Comparison of ENCODE assay signal across 1 cellular context in genomic region chr9:89350988-89351557, GRCh38.
TF ChIP-seq lines count a peak whose summit lies in the region.

No MANE protein-coding gene starts in this region.

TF ChIP-seq in HepG2, 621 proteins besides CTCF, POLR2A, EP300 and RAD21 (continued from another document and continues in another):
- TF ChIP-seq ATF3 (CRISPR knock-in tag; IDR thresholded peaks at IDR 0.05) (0 out of 2 replicates have a peak, but pooled peaks have one; percentile 13), ZNF674 (CRISPR knock-in tag; IDR thresholded peaks at IDR 0.05; ENCODE audit: low read depth) (no peak), SP1 (IDR thresholded peaks at IDR 0.05) (no peak), SP1 (CRISPR knock-in tag; IDR thresholded peaks at IDR 0.05) (0 out of 2 replicates have a peak, but pooled peaks have one; percentile 13), SIX1 (CRISPR knock-in tag; IDR thresholded peaks at IDR 0.05; ENCODE audit: borderline replicate concordance) (peak; percentile 94; the same call in 1 of the 2 replicates), KDM5B (CRISPR knock-in tag; IDR thresholded peaks at IDR 0.05; ENCODE audit: borderline replicate concordance) (no peak), SIX4 (CRISPR knock-in tag; IDR thresholded peaks at IDR 0.05) (peak; percentile 88), ZNF616 (CRISPR knock-in tag; IDR thresholded peaks at IDR 0.05; ENCODE audit: low read depth) (no peak), MAZ (IDR thresholded peaks at IDR 0.05; ENCODE audit: borderline replicate concordance, low read depth, low read length) (no peak), MAZ (CRISPR knock-in tag; IDR thresholded peaks at IDR 0.05; ENCODE audit: low read depth) (peak; percentile 56; the same call in 1 of the 2 replicates), ZNF282 (IDR thresholded peaks at IDR 0.05; ENCODE audit: partially characterized antibody) (no peak), NKX3-1 (CRISPR knock-in tag; IDR thresholded peaks at IDR 0.05) (no peak), NBN (conservative IDR thresholded peaks at IDR 0.05) (no peak), SRF (IDR thresholded peaks at IDR 0.05; ENCODE audit: low read depth, low read length) (no peak), ZNF343 (CRISPR knock-in tag; IDR thresholded peaks at IDR 0.05) (no peak), RBM39 (IDR thresholded peaks at IDR 0.05; ENCODE audit: low read depth, low read length, poor library complexity, severe bottlenecking) (no peak), TP53 (CRISPR knock-in tag; conservative IDR thresholded peaks at IDR 0.05) (no peak), KMT2A (CRISPR knock-in tag; IDR thresholded peaks at IDR 0.05) (no peak), ZNF562 (CRISPR knock-in tag; IDR thresholded peaks at IDR 0.05; ENCODE audit: borderline replicate concordance) (no peak), ZNF44 (CRISPR knock-in tag; IDR thresholded peaks at IDR 0.05) (no peak), ZNF761 (CRISPR knock-in tag; conservative IDR thresholded peaks at IDR 0.05) (no peak), FOXC1 (CRISPR knock-in tag; IDR thresholded peaks at IDR 0.05; ENCODE audit: borderline replicate concordance) (peak; percentile 79), ZNF530 (CRISPR knock-in tag; IDR thresholded peaks at IDR 0.05; ENCODE audit: low read depth) (no peak), ZNF224 (CRISPR knock-in tag; IDR thresholded peaks at IDR 0.05) (no peak), MYPOP (CRISPR knock-in tag; IDR thresholded peaks at IDR 0.05) (peak; percentile 51; the same call in 1 of the 2 replicates), ZNF496 (CRISPR knock-in tag; IDR thresholded peaks at IDR 0.05; ENCODE audit: insufficient replicate concordance) (no peak), RAD51 (IDR thresholded peaks at IDR 0.05; ENCODE audit: borderline replicate concordance) (no peak), ZSCAN22 (CRISPR knock-in tag; IDR thresholded peaks at IDR 0.05) (no peak), GFI1 (CRISPR knock-in tag; IDR thresholded peaks at IDR 0.05; ENCODE audit: borderline replicate concordance) (peak; percentile 43; the same call in 1 of the 2 replicates), ZNF83 (CRISPR knock-in tag; IDR thresholded peaks at IDR 0.05; ENCODE audit: borderline replicate concordance) (no peak), ZNF792 (CRISPR knock-in tag; IDR thresholded peaks at IDR 0.05) (peak; percentile 56; the same call in 1 of the 2 replicates), ATF2 (CRISPR knock-in tag; IDR thresholded peaks at IDR 0.05) (peak; percentile 79; the same call in 1 of the 2 replicates), ZNF879 (CRISPR knock-in tag; IDR thresholded peaks at IDR 0.05) (no peak), NRL (CRISPR knock-in tag; IDR thresholded peaks at IDR 0.05; ENCODE audit: borderline replicate concordance) (no peak), CREM (IDR thresholded peaks at IDR 0.05) (peak; percentile 70), CREM (CRISPR knock-in tag; IDR thresholded peaks at IDR 0.05) (no peak), ZBTB14 (CRISPR knock-in tag; IDR thresholded peaks at IDR 0.05) (no peak), SPEN (CRISPR knock-in tag; IDR thresholded peaks at IDR 0.05; ENCODE audit: low read depth) (0 out of 2 replicates have a peak, but pooled peaks have one; percentile 58), REL (CRISPR knock-in tag; conservative IDR thresholded peaks at IDR 0.05) (no peak), ZNF749 (CRISPR knock-in tag; IDR thresholded peaks at IDR 0.05; ENCODE audit: borderline replicate concordance) (no peak), GABPA (IDR thresholded peaks at IDR 0.05; ENCODE audit: low read depth, low read length) (no peak), GABPA (CRISPR knock-in tag; IDR thresholded peaks at IDR 0.05; ENCODE audit: low read depth) (peak; percentile 37), KAT2B (IDR thresholded peaks at IDR 0.05; ENCODE audit: borderline replicate concordance, low read depth, low read length) (no peak), ZBTB7B (CRISPR knock-in tag; IDR thresholded peaks at IDR 0.05) (no peak)
- TF ChIP-seq, protein P1, sequence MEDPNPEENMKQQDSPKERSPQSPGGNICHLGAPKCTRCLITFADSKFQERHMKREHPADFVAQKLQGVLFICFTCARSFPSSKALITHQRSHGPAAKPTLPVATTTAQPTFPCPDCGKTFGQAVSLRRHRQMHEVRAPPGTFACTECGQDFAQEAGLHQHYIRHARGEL (CRISPR knock-in tag; IDR thresholded peaks at IDR 0.05), result no peak
- TF ChIP-seq, protein P2, sequence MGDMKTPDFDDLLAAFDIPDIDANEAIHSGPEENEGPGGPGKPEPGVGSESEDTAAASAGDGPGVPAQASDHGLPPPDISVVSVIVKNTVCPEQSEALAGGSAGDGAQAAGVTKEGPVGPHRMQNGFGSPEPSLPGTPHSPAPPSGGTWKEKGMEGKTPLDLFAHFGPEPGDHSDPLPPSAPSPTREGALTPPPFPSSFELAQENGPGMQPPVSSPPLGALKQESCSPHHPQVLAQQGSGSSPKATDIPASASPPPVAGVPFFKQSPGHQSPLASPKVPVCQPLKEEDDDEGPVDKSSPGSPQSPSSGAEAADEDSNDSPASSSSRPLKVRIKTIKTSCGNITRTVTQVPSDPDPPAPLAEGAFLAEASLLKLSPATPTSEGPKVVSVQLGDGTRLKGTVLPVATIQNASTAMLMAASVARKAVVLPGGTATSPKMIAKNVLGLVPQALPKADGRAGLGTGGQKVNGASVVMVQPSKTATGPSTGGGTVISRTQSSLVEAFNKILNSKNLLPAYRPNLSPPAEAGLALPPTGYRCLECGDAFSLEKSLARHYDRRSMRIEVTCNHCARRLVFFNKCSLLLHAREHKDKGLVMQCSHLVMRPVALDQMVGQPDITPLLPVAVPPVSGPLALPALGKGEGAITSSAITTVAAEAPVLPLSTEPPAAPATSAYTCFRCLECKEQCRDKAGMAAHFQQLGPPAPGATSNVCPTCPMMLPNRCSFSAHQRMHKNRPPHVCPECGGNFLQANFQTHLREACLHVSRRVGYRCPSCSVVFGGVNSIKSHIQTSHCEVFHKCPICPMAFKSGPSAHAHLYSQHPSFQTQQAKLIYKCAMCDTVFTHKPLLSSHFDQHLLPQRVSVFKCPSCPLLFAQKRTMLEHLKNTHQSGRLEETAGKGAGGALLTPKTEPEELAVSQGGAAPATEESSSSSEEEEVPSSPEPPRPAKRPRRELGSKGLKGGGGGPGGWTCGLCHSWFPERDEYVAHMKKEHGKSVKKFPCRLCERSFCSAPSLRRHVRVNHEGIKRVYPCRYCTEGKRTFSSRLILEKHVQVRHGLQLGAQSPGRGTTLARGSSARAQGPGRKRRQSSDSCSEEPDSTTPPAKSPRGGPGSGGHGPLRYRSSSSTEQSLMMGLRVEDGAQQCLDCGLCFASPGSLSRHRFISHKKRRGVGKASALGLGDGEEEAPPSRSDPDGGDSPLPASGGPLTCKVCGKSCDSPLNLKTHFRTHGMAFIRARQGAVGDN (CRISPR knock-in tag; IDR thresholded peaks at IDR 0.05), result peak; percentile 85
- TF ChIP-seq, protein P3, sequence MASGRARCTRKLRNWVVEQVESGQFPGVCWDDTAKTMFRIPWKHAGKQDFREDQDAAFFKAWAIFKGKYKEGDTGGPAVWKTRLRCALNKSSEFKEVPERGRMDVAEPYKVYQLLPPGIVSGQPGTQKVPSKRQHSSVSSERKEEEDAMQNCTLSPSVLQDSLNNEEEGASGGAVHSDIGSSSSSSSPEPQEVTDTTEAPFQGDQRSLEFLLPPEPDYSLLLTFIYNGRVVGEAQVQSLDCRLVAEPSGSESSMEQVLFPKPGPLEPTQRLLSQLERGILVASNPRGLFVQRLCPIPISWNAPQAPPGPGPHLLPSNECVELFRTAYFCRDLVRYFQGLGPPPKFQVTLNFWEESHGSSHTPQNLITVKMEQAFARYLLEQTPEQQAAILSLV (CRISPR knock-in tag; IDR thresholded peaks at IDR 0.05; ENCODE audit: borderline replicate concordance), result 0 out of 2 replicates have a peak, but pooled peaks have one; percentile 32
- TF ChIP-seq, protein P4, sequence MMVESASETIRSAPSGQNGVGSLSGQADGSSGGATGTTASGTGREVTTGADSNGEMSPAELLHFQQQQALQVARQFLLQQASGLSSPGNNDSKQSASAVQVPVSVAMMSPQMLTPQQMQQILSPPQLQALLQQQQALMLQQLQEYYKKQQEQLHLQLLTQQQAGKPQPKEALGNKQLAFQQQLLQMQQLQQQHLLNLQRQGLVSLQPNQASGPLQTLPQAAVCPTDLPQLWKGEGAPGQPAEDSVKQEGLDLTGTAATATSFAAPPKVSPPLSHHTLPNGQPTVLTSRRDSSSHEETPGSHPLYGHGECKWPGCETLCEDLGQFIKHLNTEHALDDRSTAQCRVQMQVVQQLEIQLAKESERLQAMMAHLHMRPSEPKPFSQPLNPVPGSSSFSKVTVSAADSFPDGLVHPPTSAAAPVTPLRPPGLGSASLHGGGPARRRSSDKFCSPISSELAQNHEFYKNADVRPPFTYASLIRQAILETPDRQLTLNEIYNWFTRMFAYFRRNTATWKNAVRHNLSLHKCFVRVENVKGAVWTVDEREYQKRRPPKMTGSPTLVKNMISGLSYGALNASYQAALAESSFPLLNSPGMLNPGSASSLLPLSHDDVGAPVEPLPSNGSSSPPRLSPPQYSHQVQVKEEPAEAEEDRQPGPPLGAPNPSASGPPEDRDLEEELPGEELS (CRISPR knock-in tag; IDR thresholded peaks at IDR 0.05), result peak; percentile 99
- TF ChIP-seq, protein P5, sequence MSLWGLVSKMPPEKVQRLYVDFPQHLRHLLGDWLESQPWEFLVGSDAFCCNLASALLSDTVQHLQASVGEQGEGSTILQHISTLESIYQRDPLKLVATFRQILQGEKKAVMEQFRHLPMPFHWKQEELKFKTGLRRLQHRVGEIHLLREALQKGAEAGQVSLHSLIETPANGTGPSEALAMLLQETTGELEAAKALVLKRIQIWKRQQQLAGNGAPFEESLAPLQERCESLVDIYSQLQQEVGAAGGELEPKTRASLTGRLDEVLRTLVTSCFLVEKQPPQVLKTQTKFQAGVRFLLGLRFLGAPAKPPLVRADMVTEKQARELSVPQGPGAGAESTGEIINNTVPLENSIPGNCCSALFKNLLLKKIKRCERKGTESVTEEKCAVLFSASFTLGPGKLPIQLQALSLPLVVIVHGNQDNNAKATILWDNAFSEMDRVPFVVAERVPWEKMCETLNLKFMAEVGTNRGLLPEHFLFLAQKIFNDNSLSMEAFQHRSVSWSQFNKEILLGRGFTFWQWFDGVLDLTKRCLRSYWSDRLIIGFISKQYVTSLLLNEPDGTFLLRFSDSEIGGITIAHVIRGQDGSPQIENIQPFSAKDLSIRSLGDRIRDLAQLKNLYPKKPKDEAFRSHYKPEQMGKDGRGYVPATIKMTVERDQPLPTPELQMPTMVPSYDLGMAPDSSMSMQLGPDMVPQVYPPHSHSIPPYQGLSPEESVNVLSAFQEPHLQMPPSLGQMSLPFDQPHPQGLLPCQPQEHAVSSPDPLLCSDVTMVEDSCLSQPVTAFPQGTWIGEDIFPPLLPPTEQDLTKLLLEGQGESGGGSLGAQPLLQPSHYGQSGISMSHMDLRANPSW (CRISPR knock-in tag; IDR thresholded peaks at IDR 0.05; ENCODE audit: borderline replicate concordance), result no peak
- TF ChIP-seq, protein P6, sequence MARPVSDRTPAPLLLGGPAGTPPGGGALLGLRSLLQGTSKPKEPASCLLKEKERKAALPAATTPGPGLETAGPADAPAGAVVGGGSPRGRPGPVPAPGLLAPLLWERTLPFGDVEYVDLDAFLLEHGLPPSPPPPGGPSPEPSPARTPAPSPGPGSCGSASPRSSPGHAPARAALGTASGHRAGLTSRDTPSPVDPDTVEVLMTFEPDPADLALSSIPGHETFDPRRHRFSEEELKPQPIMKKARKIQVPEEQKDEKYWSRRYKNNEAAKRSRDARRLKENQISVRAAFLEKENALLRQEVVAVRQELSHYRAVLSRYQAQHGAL (CRISPR knock-in tag; IDR thresholded peaks at IDR 0.05; ENCODE audit: not compliant biosample characterization), result no peak
- TF ChIP-seq, protein P7, sequence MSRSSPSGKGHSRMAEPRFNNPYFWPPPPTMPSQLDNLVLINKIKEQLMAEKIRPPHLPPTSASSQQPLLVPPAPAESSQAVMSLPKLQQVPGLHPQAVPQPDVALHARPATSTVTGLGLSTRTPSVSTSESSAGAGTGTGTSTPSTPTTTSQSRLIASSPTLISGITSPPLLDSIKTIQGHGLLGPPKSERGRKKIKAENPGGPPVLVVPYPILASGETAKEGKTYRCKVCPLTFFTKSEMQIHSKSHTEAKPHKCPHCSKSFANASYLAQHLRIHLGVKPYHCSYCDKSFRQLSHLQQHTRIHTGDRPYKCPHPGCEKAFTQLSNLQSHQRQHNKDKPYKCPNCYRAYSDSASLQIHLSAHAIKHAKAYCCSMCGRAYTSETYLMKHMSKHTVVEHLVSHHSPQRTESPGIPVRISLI (CRISPR knock-in tag; IDR thresholded peaks at IDR 0.05; ENCODE audit: borderline replicate concordance), result no peak
